1 cellular context compared by ENCODE assay signal in the genomic region with DNA sequence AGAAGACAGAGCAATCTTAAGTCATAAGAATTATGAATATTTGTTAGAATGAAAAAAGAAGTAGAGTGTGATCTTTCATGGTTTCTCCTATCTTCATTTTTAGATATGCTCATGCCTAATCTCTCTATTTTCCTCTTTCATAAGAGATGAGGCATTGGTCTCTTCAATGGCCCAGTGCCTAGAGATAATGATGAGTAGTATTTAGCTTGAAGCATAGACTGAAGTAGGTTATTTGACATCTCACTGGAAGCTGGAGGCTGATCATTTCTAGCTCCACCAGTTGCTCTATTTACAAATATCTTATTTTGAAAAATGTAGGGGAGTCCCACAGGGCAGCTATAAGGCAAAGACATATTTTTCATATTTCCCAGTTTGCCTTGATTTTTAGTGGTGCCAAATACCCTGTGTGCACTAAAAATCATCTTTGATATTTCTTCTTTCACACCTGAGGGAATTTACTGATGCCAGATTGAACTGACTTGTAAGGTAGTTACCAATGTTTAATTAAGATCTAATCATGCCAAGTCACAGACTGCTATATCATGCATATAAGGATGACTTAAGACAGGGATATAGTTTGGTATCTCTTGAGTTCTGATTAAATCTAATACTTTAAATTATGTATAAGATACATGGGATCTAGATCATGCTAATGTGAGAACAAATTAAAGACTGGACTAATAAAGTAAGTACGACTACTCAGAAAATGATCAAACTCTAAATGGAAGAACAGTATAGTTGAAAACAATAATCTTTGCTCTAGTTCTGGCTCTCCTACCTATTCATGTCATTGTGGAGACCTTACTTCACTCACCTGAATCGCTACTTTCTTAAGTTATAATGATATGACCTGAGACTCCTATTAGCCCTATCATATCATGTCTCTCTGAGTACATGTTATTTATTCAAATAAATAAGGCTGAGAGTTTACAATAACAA.
TF ChIP-seq lines count a peak whose summit lies in the region.

No MANE protein-coding gene starts in this region.

TF ChIP-seq in SK-N-SH, 30 proteins besides CTCF, POLR2A, EP300 and RAD21 (continued from another document):
- TF ChIP-seq REST (IDR thresholded peaks at IDR 0.05; ENCODE audit: low read depth, low read length) (no peak), SIN3A (IDR thresholded peaks at IDR 0.05; ENCODE audit: borderline replicate concordance, low read depth, low read length) (no peak), JUND (IDR thresholded peaks at IDR 0.05) (no peak), TAF1 (IDR thresholded peaks at IDR 0.05; ENCODE audit: borderline replicate concordance, low read depth, low read length) (no peak), RCOR1 (IDR thresholded peaks at IDR 0.05; ENCODE audit: low read length) (no peak), TCF12 (IDR thresholded peaks at IDR 0.05) (no peak), FOXM1 (IDR thresholded peaks at IDR 0.05; ENCODE audit: low read depth) (no peak), GABPA (IDR thresholded peaks at IDR 0.05; ENCODE audit: low read depth) (no peak), SMC3 (IDR thresholded peaks at IDR 0.05; ENCODE audit: low read depth, low read length) (no peak), EZH2phosphoT487 (IDR thresholded peaks at IDR 0.05; ENCODE audit: borderline replicate concordance, low read depth) (no peak), MEF2A (IDR thresholded peaks at IDR 0.05; ENCODE audit: borderline replicate concordance, low read depth) (no peak)
- TF ChIP-seq, protein P1, sequence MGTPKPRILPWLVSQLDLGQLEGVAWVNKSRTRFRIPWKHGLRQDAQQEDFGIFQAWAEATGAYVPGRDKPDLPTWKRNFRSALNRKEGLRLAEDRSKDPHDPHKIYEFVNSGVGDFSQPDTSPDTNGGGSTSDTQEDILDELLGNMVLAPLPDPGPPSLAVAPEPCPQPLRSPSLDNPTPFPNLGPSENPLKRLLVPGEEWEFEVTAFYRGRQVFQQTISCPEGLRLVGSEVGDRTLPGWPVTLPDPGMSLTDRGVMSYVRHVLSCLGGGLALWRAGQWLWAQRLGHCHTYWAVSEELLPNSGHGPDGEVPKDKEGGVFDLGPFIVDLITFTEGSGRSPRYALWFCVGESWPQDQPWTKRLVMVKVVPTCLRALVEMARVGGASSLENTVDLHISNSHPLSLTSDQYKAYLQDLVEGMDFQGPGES (IDR thresholded peaks at IDR 0.05; ENCODE audit: low read depth, low read length), result no peak
TF ChIP-seq in SK-N-SH: peak in this region for 0.
